Comparison of ENCODE assay signal across 6 cellular contexts in genomic region chr19:57903298-57904174, GRCh38. TPM values are rescaled to one million over a fixed set of nuclear protein-coding genes. Genes with fewer than 3 reads are reported as not detected.
DNase-seq lines count a peak whose midpoint lies in the region; ATAC-seq, FAIRE-seq and TF ChIP-seq lines count a peak whose summit lies in the region.

No MANE protein-coding gene starts in this region.

- no peaks in the 10 kb centered on the region for H3F3A ChIP-seq in Loucy (ENCODE audit: low read depth)

- no peaks in the 10 kb centered on the region for H3K79me2 ChIP-seq in Loucy (ENCODE audit: insufficient read depth, low read length)

- TF ChIP-seq CTCF in Loucy (conservative IDR thresholded peaks at IDR 0.05; ENCODE audit: low read length) (peak; percentile 68), transverse colon (IDR thresholded peaks at IDR 0.05) (peak; percentile 30 to 57 (median 44))

- H3K27ac ChIP-seq in transverse colon = peak overlapping the region in 1 of 4 donors; percentile 31

- peaks cover 7% of the 10 kb centered on the region; the same call in 1 of the 2 replicates for H3K36me3 ChIP-seq in Loucy (ENCODE audit: insufficient read depth, low read length)
- peaks cover 0 to 17% (median 7%) of the 10 kb centered on the region in 4 donors for H3K36me3 ChIP-seq in transverse colon

- intact Hi-C loops in transverse colon (cut with DNase I; ENCODE audit: low total_unique reads) = no loop called here

- no peaks in the 10 kb centered on the region for H4K20me1 ChIP-seq in Loucy (ENCODE audit: insufficient read depth, low read length, poor library complexity, severe bottlenecking)

- H3K4me1 ChIP-seq in Loucy (ENCODE audit: insufficient read depth, low read length, poor library complexity, severe bottlenecking) (no peaks in the 10 kb centered on the region), transverse colon (peaks cover 0 to 6% (median 0%) of the 10 kb centered on the region in 4 donors)

- no peak for FAIRE-seq in HTR-8/SVneo (lab: Jason Lieb, UNC)

- H3K4me3 ChIP-seq in Loucy (ENCODE audit: low read length, poor library complexity, severe bottlenecking) (no peak overlapping the region), transverse colon (no peak overlapping the region)

- TF ChIP-seq EP300 in transverse colon (IDR thresholded peaks at IDR 0.05; ENCODE audit: low read depth) = no peak

- 45 to 58% methylated on average over 8 to 9 of the region's 9 CpGs for WGBS in transverse colon (ENCODE audit: low coverage in 1 of 2), 2 donors

- no peak for ATAC-seq in GM18502 (IDR thresholded peaks at IDR 0.05; ENCODE audit: poor library complexity, unreplicated experiment)

- no peak for TF ChIP-seq POLR2A in erythroblast (IDR thresholded peaks at IDR 0.05; ENCODE audit: low read length)
- no peak for TF ChIP-seq POLR2A in transverse colon (IDR thresholded peaks at IDR 0.05)

- DNase-seq in CD1c-positive myeloid dendritic cell (ENCODE audit: extremely low spot score) (peak; percentile 38), erythroblast (lab: John Stamatoyannopoulos, UW) (peak; percentile 24 to 33), transverse colon (no peak), HTR-8/SVneo (ENCODE audit: insufficient read length, low spot score) (no peak)

- in situ Hi-C loops in transverse colon (cut with MboI; ENCODE audit: low pct_ligation_motif_present in 1 of 4, low pct_unique_long_range_greater_than_20kb in 1 of 4, low sequenced_read_pairs in 3 of 4) = loop anchor here in 1 of 4 donors (25.0 kb wide), 1 partner anchor 166 kb away; the partner anchor contains the start of genes ZNF671 and ZNF776

- no peak overlapping the region for H3K9ac ChIP-seq in Loucy (ENCODE audit: low read depth, low read length, poor library complexity, severe bottlenecking)

- H3K9me3 ChIP-seq in Loucy (ENCODE audit: insufficient read depth, low read depth, low read length) = no peaks in the 10 kb centered on the region
- H3K9me3 ChIP-seq in transverse colon = peaks cover 7 to 11% of the 10 kb centered on the region in 2 donors

- no peaks in the 10 kb centered on the region for H3K27me3 ChIP-seq in Loucy (ENCODE audit: insufficient read depth, low read length, poor library complexity, severe bottlenecking)
- no peaks in the 10 kb centered on the region for H3K27me3 ChIP-seq in transverse colon

- H3K9me2 ChIP-seq in Loucy (replicated peaks; ENCODE audit: low read depth, low read length) = no peaks in the 10 kb centered on the region

- no peak overlapping the region for H2AFZ ChIP-seq in Loucy (ENCODE audit: low read length)

- no peak overlapping the region for H3K4me2 ChIP-seq in Loucy (ENCODE audit: low read depth, low read length, poor library complexity, severe bottlenecking)

RNA-seq across cellular contexts. Expression of gene ZNF417, which starts 12.9 kb away (rescaled TPM):
- total RNA-seq in transverse colon = 100 to 1,000 TPM in 1 of 4 donors, 10 to 100 TPM in 2, 1 to 10 TPM in 1; 9.8 to 119 (median 11.2) TPM

RNA-seq across cellular contexts. Expression of gene ZNF814, which starts 14.7 kb away (rescaled TPM):
- total RNA-seq in transverse colon = 10 to 100 TPM; 11.5 to 25.1 (median 19.7) TPM

RNA-seq across cellular contexts. Expression of gene ZNF418, which starts 31.7 kb away (rescaled TPM):
- 1 to 10 TPM; 1.9 to 6.4 (median 4.0) TPM for total RNA-seq in transverse colon

RNA-seq across cellular contexts. Expression of gene ZNF256, which starts 44.0 kb away (rescaled TPM):
- total RNA-seq in transverse colon = 10 to 100 TPM in 1 of 4 donors, 1 to 10 TPM in 3; 3.8 to 13.5 (median 4.2) TPM

RNA-seq across cellular contexts. Expression of gene ZNF587, which starts 53.9 kb away (rescaled TPM):
- 10 to 100 TPM; 22.4 to 61.0 (median 44.8) TPM for total RNA-seq in transverse colon

Comparison
In these comparisons a context has a peak if more than half of its experiments do, and no peak if none do; other contexts are left out.
1. DNase-seq: peak in CD1c-positive myeloid dendritic cell (single experiment) and erythroblast (2 of 2); none in transverse colon (single experiment) and HTR-8/SVneo (single experiment).